ENCODE assay signal across 21 cellular contexts in the genomic region with DNA sequence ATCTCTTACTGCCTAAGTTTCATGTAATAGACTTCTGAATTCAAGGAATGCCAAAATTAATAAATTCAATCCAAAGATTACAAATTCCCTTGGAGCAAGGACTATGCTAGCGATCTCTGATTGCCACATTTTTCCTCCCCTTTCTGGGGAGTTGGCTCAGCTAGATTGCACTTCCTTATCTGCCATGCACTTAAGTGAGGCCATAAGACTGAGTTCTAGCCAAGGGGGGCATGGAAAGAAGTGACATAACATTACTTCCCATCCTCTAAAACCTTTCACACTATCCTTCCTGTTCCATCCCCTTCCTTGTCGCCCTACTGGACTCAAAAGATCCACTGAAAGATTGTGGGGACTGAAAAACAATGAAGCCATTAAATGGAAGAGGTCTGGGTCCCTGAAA. TPM values are rescaled to one million over a fixed set of nuclear protein-coding genes. Genes with fewer than 3 reads are reported as not detected.
DNase-seq lines count a peak whose midpoint lies in the region; ATAC-seq and TF ChIP-seq lines count a peak whose summit lies in the region.
"Had no signal": no experiment of that assay in that cellular context is flagged by ENCODE, and none has a peak within 500 bp of the region (broad histone marks: within the 10 kb centered on the region; RNA-seq: fewer than 3 reads in every experiment).

No MANE protein-coding gene starts in this region.

- BruUV-seq in OCI-LY7 (replicated peaks; lab: Mats Ljungman, UMichigan), result no TSS peak

- no peak overlapping the region for H2AK5ac ChIP-seq in H9 (ENCODE audit: insufficient read length, low read length)

- POLR2A ChIA-PET in OCI-LY7 (lab: Charles Lee), result interaction anchor here (0.7 kb wide), 1 partner anchor 38 kb away, joined by 3 read pairs; no protein-coding TSS in a partner anchor

- H3K36me3 ChIP-seq in adipocyte (ENCODE audit: control insufficient read depth, insufficient read depth, low read length, severe bottlenecking) (no peaks in the 10 kb centered on the region), lung (ENCODE audit: control insufficient read depth in 2 of 2, insufficient read depth in 2 of 2, low read length in 2 of 2) (no peaks in the 10 kb centered on the region), mucosa of descending colon (ENCODE audit: low read depth) (no peaks in the 10 kb centered on the region), OCI-LY7 (ENCODE audit: insufficient read depth, low read length) (no peaks in the 10 kb centered on the region)
- H3K36me3 ChIP-seq: gastrocnemius medialis had no signal

- H2BK15ac ChIP-seq in H9 (ENCODE audit: low read depth, low read length), result no peak overlapping the region

- H3K4me2 ChIP-seq in H9 (ENCODE audit: insufficient read depth, insufficient read length, low read length) (no peak overlapping the region), OCI-LY7 (ENCODE audit: low read length) (no peak overlapping the region)

- H2BK5ac ChIP-seq in H9 (ENCODE audit: insufficient read length, low read length), result no peak overlapping the region

- intact Hi-C loops in mucosa of descending colon (cut with DNase I, micrococcal nuclease) (no loop called here), OCI-LY7 (cut with micrococcal nuclease; ENCODE audit: unreplicated experiment) (no loop called here)

- no peak overlapping the region for H3K4me3 Mint-ChIP-seq in H9
- H3K4me3 Mint-ChIP-seq: activated CD4-positive, alpha-beta T cell treated with anti-CD3 and anti-CD28 coated beads, Interleukin-2, amount 10 ng/mL, durations not matched to agents 24 days and 14 days; activated naive CD8-positive, alpha-beta T cell; CD4-positive, alpha-beta T cell; stimulated activated effector memory CD8-positive, alpha-beta T cell treated with anti-CD3 and anti-CD28 coated beads, Interleukin-12 subunit alpha, Interleukin-12 subunit beta, amount 100 ng/mL, for 72 hours; T-cell had no signal

- H3K4me1 Mint-ChIP-seq in H9, result peaks cover 7 to 9% of the 10 kb centered on the region in 2 experiments
- H3K4me1 Mint-ChIP-seq: activated CD4-positive, alpha-beta T cell treated with anti-CD3 and anti-CD28 coated beads, Interleukin-2, amount 10 ng/mL, durations not matched to agents 24 days and 14 days; stimulated activated effector memory CD8-positive, alpha-beta T cell treated with anti-CD3 and anti-CD28 coated beads, Interleukin-12 subunit alpha, Interleukin-12 subunit beta, amount 100 ng/mL, for 72 hours; T-cell had no signal

- TF ChIP-seq CTCF in H9 (conservative IDR thresholded peaks at IDR 0.05) (no peak), lung (IDR thresholded peaks at IDR 0.05; ENCODE audit: control extremely low read depth, extremely low read depth) (no peak), mucosa of descending colon (IDR thresholded peaks at IDR 0.05) (no peak), OCI-LY7 (conservative IDR thresholded peaks at IDR 0.05; ENCODE audit: low read length) (no peak)

- WGBS in H9 (ENCODE audit: extremely low coverage, insufficient read length, low lambda C conversion rate), result no CpG with 5 or more reads among the region's 2 CpGs
- 15 to 19% methylated on average over 2 of the region's 2 CpGs for WGBS in lung, 2 donors

- H3K27me3 Mint-ChIP-seq in H9 (ENCODE audit: low read depth), result no peaks in the 10 kb centered on the region
- H3K27me3 Mint-ChIP-seq: activated CD4-positive, alpha-beta T cell treated with anti-CD3 and anti-CD28 coated beads, Interleukin-2, amount 10 ng/mL, durations not matched to agents 24 days and 14 days; activated naive CD8-positive, alpha-beta T cell; CD4-positive, alpha-beta T cell; T-cell had no signal

- H3K4ac ChIP-seq in H9 (ENCODE audit: low read depth, low read length), result no peak overlapping the region

- H3K9me3 Mint-ChIP-seq in H9, result peaks cover 0 to 2% of the 10 kb centered on the region in 2 experiments; a peak in 1 of 5 replicates
- H3K9me3 Mint-ChIP-seq: activated CD4-positive, alpha-beta T cell treated with anti-CD3 and anti-CD28 coated beads, Interleukin-2, amount 10 ng/mL, durations not matched to agents 24 days and 14 days; CD4-positive, alpha-beta T cell; stimulated activated effector memory CD8-positive, alpha-beta T cell treated with anti-CD3 and anti-CD28 coated beads, Interleukin-12 subunit alpha, Interleukin-12 subunit beta, amount 100 ng/mL, for 72 hours; T-cell had no signal

- H3K9ac ChIP-seq in H9 (ENCODE audit: extremely low read depth, insufficient read length, low read length) (peak overlapping the region; percentile 41), adipocyte (ENCODE audit: low read length) (no peak overlapping the region)

- no peak overlapping the region for H4K91ac ChIP-seq in H9 (ENCODE audit: insufficient read length, low read depth, low read length)

- H4K5ac ChIP-seq in H9 (ENCODE audit: insufficient read length, low read depth, low read length), result no peak overlapping the region

- H3K27ac ChIP-seq in H9 (ENCODE audit: insufficient read length, low read depth, low read length) (no peak overlapping the region), lung (ENCODE audit: low read depth in 1 of 2, low read length in 1 of 2) (no peak overlapping the region), OCI-LY7 (ENCODE audit: low read depth, low read length, poor library complexity, severe bottlenecking) (no peak overlapping the region)
- H3K27ac ChIP-seq: gastrocnemius medialis had no signal

- no peaks in the 10 kb centered on the region for H3K9me3 ChIP-seq in H9 (ENCODE audit: control insufficient read depth, low read depth, low read length)
- H3K9me3 ChIP-seq in adipocyte (ENCODE audit: control insufficient read depth, low read length), result no peaks in the 10 kb centered on the region
- no peaks in the 10 kb centered on the region for H3K9me3 ChIP-seq in lung (ENCODE audit: control insufficient read depth in 2 of 2, insufficient read depth in 1 of 2, low read length in 1 of 2)
- no peaks in the 10 kb centered on the region for H3K9me3 ChIP-seq in mucosa of descending colon
- H3K9me3 ChIP-seq in OCI-LY7 (ENCODE audit: low read length), result no peaks in the 10 kb centered on the region
- H3K9me3 ChIP-seq: gastrocnemius medialis had no signal

- H3K27me3 ChIP-seq in H9 (ENCODE audit: insufficient read depth, low read length), result no peaks in the 10 kb centered on the region
- H3K27me3 ChIP-seq in adipocyte (replicated peaks; ENCODE audit: control insufficient read depth, insufficient read depth, low read length), result peaks cover 3% of the 10 kb centered on the region
- no peaks in the 10 kb centered on the region for H3K27me3 ChIP-seq in lung (ENCODE audit: control insufficient read depth, insufficient read depth)
- H3K27me3 ChIP-seq: gastrocnemius medialis had no signal

- H3K36me3 Mint-ChIP-seq in H9 (ENCODE audit: insufficient read depth in 1 of 3, low read depth in 3 of 3), result peaks cover 0 to 6% (median 0%) of the 10 kb centered on the region in 3 experiments; a peak in 2 of 7 replicates
- H3K36me3 Mint-ChIP-seq: activated naive CD8-positive, alpha-beta T cell; stimulated activated effector memory CD8-positive, alpha-beta T cell treated with anti-CD3 and anti-CD28 coated beads, Interleukin-12 subunit alpha, Interleukin-12 subunit beta, amount 100 ng/mL, for 72 hours; T-cell had no signal

- no peak overlapping the region for H3K14ac ChIP-seq in H9 (ENCODE audit: insufficient read depth, low read length)

- H3K79me1 ChIP-seq in H9 (ENCODE audit: insufficient read depth, low read depth, low read length, poor library complexity, severe bottlenecking), result no peaks in the 10 kb centered on the region

- H3K23me2 ChIP-seq in H9 (ENCODE audit: insufficient read length, low read depth, low read length, poor library complexity, severe bottlenecking), result no peaks in the 10 kb centered on the region

- no peak overlapping the region for H3K4me3 ChIP-seq in adipocyte (ENCODE audit: low read length)
- H3K4me3 ChIP-seq in lung, result no peak overlapping the region
- no peak overlapping the region for H3K4me3 ChIP-seq in mucosa of descending colon
- no peak overlapping the region for H3K4me3 ChIP-seq in OCI-LY7 (ENCODE audit: low read depth, low read length, poor library complexity, severe bottlenecking)
- H3K4me3 ChIP-seq: gastrocnemius medialis had no signal

- H3T11ph ChIP-seq in H9 (ENCODE audit: low read length), result no peak overlapping the region

- H2BK20ac ChIP-seq in H9 (ENCODE audit: low read depth, low read length, poor library complexity, severe bottlenecking), result no peak overlapping the region

- no peak overlapping the region for H3K23ac ChIP-seq in H9 (ENCODE audit: insufficient read length, low read depth, low read length)

- H3K4me1 ChIP-seq in H9 (ENCODE audit: insufficient read depth, low read length) (0 out of 2 replicates have a peak, but pooled peaks cover 3% of the 10 kb centered on the region), adipocyte (ENCODE audit: control insufficient read depth, insufficient read depth, low read length) (peaks cover 4% of the 10 kb centered on the region), lung (ENCODE audit: control insufficient read depth in 2 of 2, insufficient read depth in 2 of 2, low read length in 2 of 2) (no peaks in the 10 kb centered on the region), mucosa of descending colon (ENCODE audit: low read depth) (no peaks in the 10 kb centered on the region), OCI-LY7 (ENCODE audit: insufficient read depth, low read length, poor library complexity, severe bottlenecking) (peaks cover 16% of the 10 kb centered on the region)
- H3K4me1 ChIP-seq: gastrocnemius medialis had no signal

- H2BK120ac ChIP-seq in H9 (ENCODE audit: low read depth, low read length, poor library complexity, severe bottlenecking), result no peak overlapping the region

- H2AFZ ChIP-seq in H9 (ENCODE audit: low read length), result no peak overlapping the region
- H2AFZ ChIP-seq in OCI-LY7 (ENCODE audit: low read length), result no peak overlapping the region

- no peak for DNase-seq in H9
- peak; percentile 20 for DNase-seq in NOMO-1 treated with DMSO at 0.1 percent for 48 hours (lab: John Stamatoyannopoulos, UW; ENCODE audit: unreplicated experiment)
- DNase-seq in adipocyte (ENCODE audit: low read depth), result peak; percentile 12
- no peak for DNase-seq in lung (ENCODE audit: low spot score)
- DNase-seq in mucosa of descending colon, result no peak
- no peak for DNase-seq in OCI-LY7 (ENCODE audit: low spot score)
- no peak for DNase-seq in NCI-H526 treated with DMSO at 0.1 percent for 48 hours (lab: John Stamatoyannopoulos, UW)
- DNase-seq: activated CD4-positive, alpha-beta T cell treated with anti-CD3 and anti-CD28 coated beads, Interleukin-2, amount 10 ng/mL, durations not matched to agents 24 days and 14 days; CD4-positive, alpha-beta T cell; cerebellar nuclear complex; DMS153; gastrocnemius medialis; GDM1; islet precursor cell; mammary epithelial cell; NCI-H1105 treated with DMSO at 0.1 percent for 48 hours; NCI-H446 treated with DMSO at 0.1 percent for 48 hours; nucleus accumbens; T-cell had no signal

- no peak overlapping the region for H2BK12ac ChIP-seq in H9 (ENCODE audit: insufficient read length, low read depth, low read length)

- ATAC-seq in lung (ENCODE audit: insufficient read depth, low FRiP score) (peak; percentile 62), mucosa of descending colon (no peak)
- ATAC-seq: gastrocnemius medialis; stimulated activated effector memory CD8-positive, alpha-beta T cell treated with anti-CD3 and anti-CD28 coated beads, Interleukin-12 subunit alpha, Interleukin-12 subunit beta, amount 100 ng/mL, for 72 hours; T-cell had no signal

- no peak overlapping the region for H3K18ac ChIP-seq in H9 (ENCODE audit: insufficient read length, low read depth, low read length)

- H3K9me2 ChIP-seq in OCI-LY7 (ENCODE audit: insufficient read depth, low read length), result no peaks in the 10 kb centered on the region

- no peak overlapping the region for H4K8ac ChIP-seq in H9 (replicated peaks; ENCODE audit: insufficient read length, low read depth, low read length)

- no peak overlapping the region for H3K27ac Mint-ChIP-seq in H9
- H3K27ac Mint-ChIP-seq: activated CD4-positive, alpha-beta T cell treated with anti-CD3 and anti-CD28 coated beads, Interleukin-2, amount 10 ng/mL, durations not matched to agents 24 days and 14 days; activated naive CD8-positive, alpha-beta T cell; CD4-positive, alpha-beta T cell; stimulated activated effector memory CD8-positive, alpha-beta T cell treated with anti-CD3 and anti-CD28 coated beads, Interleukin-12 subunit alpha, Interleukin-12 subunit beta, amount 100 ng/mL, for 72 hours; T-cell had no signal

- no peaks in the 10 kb centered on the region for H3K79me2 ChIP-seq in H9 (ENCODE audit: insufficient read depth, low read length)
- H3K79me2 ChIP-seq in OCI-LY7 (ENCODE audit: insufficient read depth, low read depth, low read length), result no peaks in the 10 kb centered on the region

- no peak overlapping the region for H3K56ac ChIP-seq in H9 (ENCODE audit: insufficient read length, low read depth, low read length)

- CTCF ChIA-PET in OCI-LY7 (lab: Charles Lee; ENCODE audit: unreplicated experiment), result no interaction called here

- H4K20me1 ChIP-seq in H9 (ENCODE audit: control insufficient read depth, insufficient read depth, insufficient read length), result no peaks in the 10 kb centered on the region
- H4K20me1 ChIP-seq in OCI-LY7 (ENCODE audit: insufficient read depth, low read length), result no peaks in the 10 kb centered on the region

RNA-seq across cellular contexts. Expression of a gene that starts 53.8 kb away (rescaled TPM):
- total RNA-seq in H9 (2021) (0.39 TPM in 1 of 2 replicates, not detected in the other), lung (1 to 10 TPM; 2.4 to 9.1 TPM), mucosa of descending colon (1 to 10 TPM; 1.8 to 3.1 (median 2.4) TPM), OCI-LY7 (2022) (0.11 and 0.41 TPM in 2 replicates)
- 1 to 10 TPM in 1 of 2 donors, under 1 TPM in 1; 0.91 to 1.6 TPM for polyA plus RNA-seq in lung
- total RNA-seq in OCI-LY7 (2014; rRNA removed; shearing (Covaris generic)), result not detected in 2 replicates
- polyA plus RNA-seq: mammary epithelial cell had no signal

Comparison
In these comparisons a context has a peak if more than half of its experiments do, and no peak if none do; other contexts are left out.
1. DNase-seq: peak in NOMO-1 treated with DMSO at 0.1 percent for 48 hours (single experiment) and adipocyte (single experiment); none in H9 (single experiment), lung (single experiment), mucosa of descending colon (0 of 3), OCI-LY7 (single experiment) and NCI-H526 treated with DMSO at 0.1 percent for 48 hours (single experiment).